In the genomic region with DNA sequence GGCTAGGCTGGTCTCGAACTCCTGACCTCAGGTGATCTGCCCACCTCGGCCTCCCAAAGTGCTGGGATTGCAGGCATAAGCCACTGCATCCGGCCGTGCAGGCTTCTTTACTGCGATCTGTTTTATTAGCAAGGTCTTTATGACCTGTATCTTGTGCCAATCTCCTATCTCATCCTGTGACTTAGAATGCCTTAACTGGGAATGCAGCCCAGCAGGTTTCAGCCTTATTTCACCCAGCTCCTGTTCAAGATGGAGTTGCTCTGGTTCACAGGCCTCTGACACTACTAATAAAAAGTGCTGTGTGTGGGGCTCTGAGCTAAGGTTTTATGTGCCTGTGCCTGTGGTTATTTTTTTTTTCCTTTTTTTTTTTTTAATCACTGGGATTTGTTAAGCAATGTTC, we compare ENCODE assay signal across 9 cellular contexts. TPM values are rescaled to one million over a fixed set of nuclear protein-coding genes. Genes with fewer than 3 reads are reported as not detected.
DNase-seq lines count a peak whose midpoint lies in the region; ATAC-seq and TF ChIP-seq lines count a peak whose summit lies in the region.
"Not testable (repeated sequence)": the region's sequence is repeated elsewhere in the genome, so short reads cannot be mapped to it uniquely, and the experiment has no call there.
"Had no signal": no experiment of that assay in that cellular context is flagged by ENCODE, and none has a peak within 500 bp of the region (broad histone marks: within the 10 kb centered on the region; RNA-seq: fewer than 3 reads in every experiment).

No MANE protein-coding gene starts in this region.

- not testable (repeated sequence) for H3K4me1 ChIP-seq in PC-9 (replicated peaks; ENCODE audit: insufficient read depth); trophoblast cell (ENCODE audit: control insufficient read depth in 1 of 2, insufficient read depth in 2 of 2, low read length in 2 of 2)

- H3K4me3 Mint-ChIP-seq in activated naive CD8-positive, alpha-beta T cell treated with anti-CD3 and anti-CD28 coated beads, Interleukin-2, amount 50 U/mL, for 24 hours = not testable (repeated sequence)

- not testable (repeated sequence) for ATAC-seq in activated naive CD8-positive, alpha-beta T cell treated with anti-CD3 and anti-CD28 coated beads, Interleukin-2, amount 50 U/mL, for 24 hours

- not testable (repeated sequence) for H2AK5ac ChIP-seq in trophoblast cell (ENCODE audit: low read length)

- not testable (repeated sequence) for H2BK5ac ChIP-seq in trophoblast cell (ENCODE audit: low read depth, low read length, poor library complexity)

- H3K27me3 Mint-ChIP-seq in activated naive CD8-positive, alpha-beta T cell treated with anti-CD3 and anti-CD28 coated beads, Interleukin-2, amount 50 U/mL, for 24 hours = not testable (repeated sequence)

- H3K18ac ChIP-seq in trophoblast cell (ENCODE audit: low read length) = not testable (repeated sequence)

- H3K27ac ChIP-seq in PC-9; trophoblast cell (ENCODE audit: low read depth, low read length): not testable (repeated sequence)

- no CpG with 5 or more reads among the region's 5 CpGs for WGBS in trophoblast cell (ENCODE audit: extremely low coverage, insufficient coverage, insufficient read length)

- H3K9me2 ChIP-seq in PC-9 (ENCODE audit: insufficient read depth) = not testable (repeated sequence)

- H3K27ac Mint-ChIP-seq in activated naive CD8-positive, alpha-beta T cell treated with anti-CD3 and anti-CD28 coated beads, Interleukin-2, amount 50 U/mL, for 24 hours = peak overlapping the region; percentile 42

- intact Hi-C loops in PC-9 (cut with micrococcal nuclease; ENCODE audit: unreplicated experiment) = not testable (repeated sequence)

- POLR2A ChIA-PET in PC-9 (lab: Charles Lee; ENCODE audit: unreplicated experiment) = interaction anchor here (0.6 kb wide), 1 partner anchor 771 kb away, joined by 7 read pairs; no protein-coding TSS in a partner anchor

- H3K27me3 ChIP-seq in PC-9 (ENCODE audit: insufficient read depth, low read depth); trophoblast cell (ENCODE audit: insufficient read depth, low read length): not testable (repeated sequence)

- not testable (repeated sequence) for H3K36me3 ChIP-seq in PC-9 (ENCODE audit: low read depth); trophoblast cell (ENCODE audit: control insufficient read depth in 1 of 2, insufficient read depth in 2 of 2, low read length in 2 of 2)

- not testable (repeated sequence) for H3K4ac ChIP-seq in trophoblast cell (ENCODE audit: low read depth, low read length)

- BruUV-seq in PC-9 (replicated peaks; lab: Mats Ljungman, UMichigan) = not testable (repeated sequence)

- H4K91ac ChIP-seq in trophoblast cell (ENCODE audit: low read depth, low read length) = not testable (repeated sequence)

- not testable (repeated sequence) for H3K9ac ChIP-seq in trophoblast cell (ENCODE audit: low read length)

- H3K79me2 ChIP-seq in PC-9 (ENCODE audit: low read depth); trophoblast cell (ENCODE audit: control insufficient read depth, insufficient read depth, low read length, poor library complexity): not testable (repeated sequence)

- DNase-seq in LNCaP clone FGC (ENCODE audit: low read depth) (peak; percentile 75), PC-9 (peak; percentile 17 to 61), trophoblast cell (peak; percentile 39 to 72)
- not testable (repeated sequence) for DNase-seq in activated naive CD8-positive, alpha-beta T cell treated with anti-CD3 and anti-CD28 coated beads, Interleukin-2, amount 50 U/mL, for 24 hours

- not testable (repeated sequence) for TF ChIP-seq CTCF in LNCaP clone FGC (IDR thresholded peaks at IDR 0.05; ENCODE audit: control insufficient read depth, extremely low read depth, insufficient read depth); PC-9 (conservative IDR thresholded peaks at IDR 0.05)

- not testable (repeated sequence) for H3K4me2 ChIP-seq in PC-9; trophoblast cell (ENCODE audit: low read length)

- not testable (repeated sequence) for H3K14ac ChIP-seq in trophoblast cell (ENCODE audit: low read length)

- H3K36me3 Mint-ChIP-seq in activated naive CD8-positive, alpha-beta T cell treated with anti-CD3 and anti-CD28 coated beads, Interleukin-2, amount 50 U/mL, for 24 hours (ENCODE audit: low read depth) = not testable (repeated sequence)

- CTCF ChIA-PET in PC-9 (lab: Charles Lee) = not testable (repeated sequence)

- peaks cover 21% of the 10 kb centered on the region for H3K4me1 Mint-ChIP-seq in activated naive CD8-positive, alpha-beta T cell treated with anti-CD3 and anti-CD28 coated beads, Interleukin-2, amount 50 U/mL, for 24 hours

- H3K79me1 ChIP-seq in trophoblast cell (ENCODE audit: low read length) = not testable (repeated sequence)

- not testable (repeated sequence) for H3K23ac ChIP-seq in trophoblast cell (ENCODE audit: low read length)

- H2BK120ac ChIP-seq in trophoblast cell (ENCODE audit: insufficient read depth, low read length, poor library complexity) = not testable (repeated sequence)

- H3F3A ChIP-seq in PC-9 (ENCODE audit: insufficient read depth, low read depth) = not testable (repeated sequence)

- not testable (repeated sequence) for H3K9me3 Mint-ChIP-seq in activated naive CD8-positive, alpha-beta T cell treated with anti-CD3 and anti-CD28 coated beads, Interleukin-2, amount 50 U/mL, for 24 hours

- H4K8ac ChIP-seq in trophoblast cell (ENCODE audit: low read depth, low read length) = not testable (repeated sequence)

- H4K20me1 ChIP-seq in PC-9 (ENCODE audit: insufficient read depth) = not testable (repeated sequence)

- not testable (repeated sequence) for H3K4me3 ChIP-seq in LNCaP clone FGC (ENCODE audit: low read depth, low read length); PC-9; trophoblast cell (ENCODE audit: low read depth, low read length)

- H4K12ac ChIP-seq in trophoblast cell (ENCODE audit: low read depth, low read length) = not testable (repeated sequence)

- not testable (repeated sequence) for H2AFZ ChIP-seq in PC-9; trophoblast cell (ENCODE audit: insufficient read depth, low read length, poor library complexity)

- not testable (repeated sequence) for H3K9me3 ChIP-seq in PC-9 (ENCODE audit: insufficient read depth, low read depth)
- H3K9me3 ChIP-seq in trophoblast cell (ENCODE audit: insufficient read depth, low read depth, low read length) = peaks cover 11% of the 10 kb centered on the region

- H2BK12ac ChIP-seq in trophoblast cell (ENCODE audit: low read length) = not testable (repeated sequence)

RNA-seq across cellular contexts. Expression of gene PGLYRP2, which starts 6.5 kb away (rescaled TPM):
- not detected in 2 replicates for total RNA-seq in PC-9 (2021)
- polyA plus RNA-seq in trophoblast cell (2013) = not detected in 2 replicates
- total RNA-seq: Caco-2; Calu3; CD4-positive, alpha-beta T cell; CD8-positive, alpha-beta T cell had no signal
- polyA plus RNA-seq: AG04450 had no signal

RNA-seq across cellular contexts. Expression of gene RASAL3, which starts 21.4 kb away (rescaled TPM):
- total RNA-seq in PC-9 (2021) = not detected in 2 replicates
- polyA plus RNA-seq in trophoblast cell (2013) = 0.01 TPM in 1 of 2 replicates, not detected in the other
- total RNA-seq: Caco-2, Calu3 had no signal

RNA-seq across cellular contexts. Expression of gene CYP4F22, which starts 22.6 kb away (rescaled TPM):
- total RNA-seq in PC-9 (2021) = not detected in 2 replicates
- 0.51 and 0.52 TPM in 2 replicates for polyA plus RNA-seq in trophoblast cell (2013)
- total RNA-seq: Caco-2, Calu3 had no signal
- polyA plus RNA-seq: AG04450 had no signal

RNA-seq across cellular contexts. Expression of gene WIZ, which starts 36.0 kb away (rescaled TPM):
- total RNA-seq in PC-9 (2021) = 27.3 and 31.6 TPM in 2 replicates
- polyA plus RNA-seq in trophoblast cell (2013) = 31.0 and 32.1 TPM in 2 replicates
